Comparison of ENCODE assay signal across 8 cellular contexts in the genomic region with DNA sequence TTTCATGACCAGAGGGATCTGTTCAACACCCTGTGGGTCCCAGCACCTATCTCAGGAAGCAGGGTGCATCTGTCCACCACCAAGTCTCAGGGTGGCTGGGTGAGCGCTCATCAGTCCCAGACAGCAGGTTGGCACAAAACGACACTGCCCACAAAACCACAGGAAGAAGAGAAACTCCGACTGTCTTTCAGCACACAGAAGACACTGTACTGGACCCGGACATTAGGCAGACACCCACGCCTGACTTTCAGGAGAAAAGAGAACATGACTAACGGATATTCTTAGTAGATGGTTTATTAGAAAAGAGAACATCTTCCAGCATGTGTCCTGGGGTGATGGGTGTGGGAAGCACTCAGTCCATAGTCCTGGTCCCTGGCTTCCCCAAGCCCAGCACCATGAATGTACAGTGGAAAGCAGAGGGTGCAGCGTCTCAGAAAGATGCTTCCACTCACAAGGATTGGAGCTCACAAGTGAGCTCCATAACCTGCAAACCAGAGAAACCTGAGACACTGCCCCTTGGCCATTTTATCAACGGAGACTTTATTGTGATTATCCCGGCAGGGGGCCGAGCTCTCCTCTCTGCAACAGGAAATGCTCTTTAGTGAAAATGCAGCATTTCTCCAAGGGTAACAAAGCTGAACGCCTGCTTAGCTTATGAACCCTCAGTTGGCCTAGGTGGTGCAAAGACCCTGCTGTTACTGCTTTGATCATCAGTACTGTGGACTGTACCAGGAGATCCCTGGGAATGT. TPM values are rescaled to one million over a fixed set of nuclear protein-coding genes. Genes with fewer than 3 reads are reported as not detected.
DNase-seq lines count a peak whose midpoint lies in the region; ATAC-seq, FAIRE-seq and TF ChIP-seq lines count a peak whose summit lies in the region.

No MANE protein-coding gene starts in this region.

- H3K4me3 Mint-ChIP-seq in neural crest cell: no peak overlapping the region

- H3K27me3 Mint-ChIP-seq in neural crest cell (ENCODE audit: low read depth): no peaks in the 10 kb centered on the region

- peak; percentile 67 for ATAC-seq in HG02759 (IDR thresholded peaks at IDR 0.05; ENCODE audit: unreplicated experiment)

- H3K27ac Mint-ChIP-seq in neural crest cell (ENCODE audit: unreplicated experiment): no peak overlapping the region

- no peak for DNase-seq in GM12892 (ENCODE audit: insufficient read length)
- DNase-seq in RPMI8226: peak; percentile 60
- peak; percentile 40 for DNase-seq in activated naive CD4-positive, alpha-beta T cell treated with anti-CD3 and anti-CD28 coated beads, Interleukin-2, amount 50 U/mL, for 16 hours
- DNase-seq in neural crest cell (ENCODE audit: low read depth, low spot score): peak; percentile 7
- no peak for DNase-seq in DMS79 (lab: John Stamatoyannopoulos, UW)
- DNase-seq in NCI-H1694 treated with DMSO at 0.1 percent for 48 hours (lab: John Stamatoyannopoulos, UW): no peak
- no peak for DNase-seq in NCI-H2029 (lab: John Stamatoyannopoulos, UW)

- H3K9me3 Mint-ChIP-seq in neural crest cell: no peaks in the 10 kb centered on the region

- no peak for TF ChIP-seq POLR2A in GM12892 (IDR thresholded peaks at IDR 0.05; ENCODE audit: low read depth, low read length)

- no peaks in the 10 kb centered on the region for H3K36me3 Mint-ChIP-seq in neural crest cell (ENCODE audit: low read depth)

- H3K4me1 Mint-ChIP-seq in neural crest cell: peaks cover 32% of the 10 kb centered on the region

- peak; percentile 63 for FAIRE-seq in GM12892 (lab: Jason Lieb, UNC)

- no peak for TF ChIP-seq CTCF in neural crest cell (conservative IDR thresholded peaks at IDR 0.05)

RNA-seq across cellular contexts. Expression of a gene that starts 35.8 kb away (rescaled TPM):
- polyA plus RNA-seq in GM12892 (2012; ENCODE audit: missing spikeins): 35.0 TPM
- not detected in 2 replicates for total RNA-seq in neural crest cell

RNA-seq across cellular contexts. Expression of a gene that starts 55.8 kb away (rescaled TPM):
- 3.9 TPM for polyA plus RNA-seq in GM12892 (2012; ENCODE audit: missing spikeins)
- total RNA-seq in neural crest cell: 0.09 TPM in 1 of 2 replicates, not detected in the other

Comparison
In these comparisons a context has a peak if more than half of its experiments do, and no peak if none do; other contexts are left out.
1. DNase-seq: peak in RPMI8226 (single experiment), activated naive CD4-positive, alpha-beta T cell treated with anti-CD3 and anti-CD28 coated beads, Interleukin-2, amount 50 U/mL, for 16 hours (single experiment) and neural crest cell (single experiment); none in GM12892 (single experiment), DMS79 (single experiment), NCI-H1694 treated with DMSO at 0.1 percent for 48 hours (single experiment) and NCI-H2029 (single experiment).